3 cellular contexts compared by ENCODE assay signal in genomic region chr3:43647331-43648166, GRCh38.
TF ChIP-seq lines count a peak whose summit lies in the region.

No MANE protein-coding gene starts in this region.

TF ChIP-seq in HEK293, 187 proteins besides CTCF, POLR2A, EP300 and RAD21:
- TF ChIP-seq PRDM10 (tag by site-specific recombination; IDR thresholded peaks at IDR 0.05) = peak; percentile 34; the same call in 1 of the 2 replicates
- no peak for TF ChIP-seq ELK4 (IDR thresholded peaks at IDR 0.05; ENCODE audit: borderline replicate concordance, low read depth, low read length)

TF ChIP-seq in HepG2, 621 proteins besides CTCF, POLR2A, EP300 and RAD21:
- TF ChIP-seq ZNF24 (IDR thresholded peaks at IDR 0.05) = no peak
- no peak for TF ChIP-seq ZNF264 (CRISPR knock-in tag; IDR thresholded peaks at IDR 0.05)
- TF ChIP-seq ATF4 (CRISPR knock-in tag; IDR thresholded peaks at IDR 0.05) = peak in 1 of 2 experiments; percentile 37; a peak in 1 of 4 replicates
- TF ChIP-seq CEBPB (IDR thresholded peaks at IDR 0.05; ENCODE audit: borderline replicate concordance, low read depth, low read length) = 0 out of 2 replicates have a peak, but pooled peaks have one; percentile 27

TF ChIP-seq in SK-N-SH, 30 proteins besides CTCF, POLR2A, EP300 and RAD21:
- no peak for TF ChIP-seq TCF12 (IDR thresholded peaks at IDR 0.05)
- no peak for TF ChIP-seq TAF1 (IDR thresholded peaks at IDR 0.05; ENCODE audit: borderline replicate concordance, low read depth, low read length)
- TF ChIP-seq GATA2 (CRISPR knock-in tag; IDR thresholded peaks at IDR 0.05) = no peak
- TF ChIP-seq MAX (IDR thresholded peaks at IDR 0.05; ENCODE audit: low read depth) = no peak
- no peak for TF ChIP-seq EZH2phosphoT487 (IDR thresholded peaks at IDR 0.05; ENCODE audit: borderline replicate concordance, low read depth)
- TF ChIP-seq PBX3 (IDR thresholded peaks at IDR 0.05) = no peak
- no peak for TF ChIP-seq POLR2AphosphoS5 (IDR thresholded peaks at IDR 0.05; ENCODE audit: low read depth, low read length)
- no peak for TF ChIP-seq FOSL2 (IDR thresholded peaks at IDR 0.05; ENCODE audit: borderline replicate concordance, low read depth)
- TF ChIP-seq USF1 (IDR thresholded peaks at IDR 0.05; ENCODE audit: borderline replicate concordance, low read depth) = no peak
- TF ChIP-seq FOXM1 (IDR thresholded peaks at IDR 0.05; ENCODE audit: low read depth) = no peak
- no peak for TF ChIP-seq JUND (IDR thresholded peaks at IDR 0.05)
- no peak for TF ChIP-seq SIN3A (IDR thresholded peaks at IDR 0.05; ENCODE audit: borderline replicate concordance, low read depth, low read length)
- no peak for TF ChIP-seq REST (IDR thresholded peaks at IDR 0.05; ENCODE audit: low read depth, low read length)
- no peak for TF ChIP-seq GABPA (IDR thresholded peaks at IDR 0.05; ENCODE audit: low read depth)
